ENCODE assay signal across 7 cellular contexts in the genomic region with DNA sequence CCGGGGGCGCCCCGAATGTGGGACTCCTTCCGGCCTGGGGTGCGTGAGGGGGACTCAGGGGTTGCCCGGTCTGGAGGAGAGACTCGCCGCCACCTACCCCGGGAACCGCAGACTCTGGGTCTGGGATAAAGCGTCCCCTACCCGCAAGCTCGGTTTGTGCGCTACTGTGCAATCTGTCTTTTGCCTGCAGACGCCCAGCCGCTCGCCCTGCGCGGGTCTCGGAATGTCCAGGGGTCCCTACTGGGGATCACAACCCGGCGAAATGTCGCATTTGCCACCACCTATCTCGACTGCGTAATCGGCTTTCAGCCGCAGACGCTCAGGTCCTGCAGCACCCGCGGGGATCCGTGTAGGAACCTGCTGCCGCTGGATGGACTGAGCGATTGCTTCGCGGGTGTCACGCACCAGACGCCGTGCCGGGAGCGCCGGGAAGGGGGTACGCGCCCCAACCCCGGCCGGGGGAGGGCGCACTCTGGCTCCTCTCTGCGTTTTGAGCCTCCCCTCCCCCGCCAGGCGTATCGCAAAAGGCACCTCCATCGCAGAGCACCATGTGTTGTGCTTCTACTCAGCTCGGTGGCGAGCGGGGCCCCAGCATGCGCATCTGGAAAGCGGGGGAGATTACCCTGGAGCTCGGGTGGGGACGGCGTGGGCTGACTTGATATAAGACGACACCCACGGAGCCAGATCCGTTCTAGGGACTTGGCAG. TPM values are rescaled to one million over a fixed set of nuclear protein-coding genes. Genes with fewer than 3 reads are reported as not detected.
A peak's percentile ranks its signal among the peaks of the same experiment; 100 is the strongest.
DNase-seq lines count a peak whose midpoint lies in the region; ATAC-seq and TF ChIP-seq lines count a peak whose summit lies in the region.

No MANE protein-coding gene starts in this region.

- CTCF ChIA-PET in naive thymus-derived CD4-positive, alpha-beta T cell (lab: Charles Lee): interaction anchor here (0.6 to 1.4 kb wide), 3 partner anchors 15 to 129 kb away, joined by 3 to 5 read pairs (median 4); no protein-coding TSS in a partner anchor

- peak overlapping the region; percentile 73 to 94 (median 88) for H3K27ac ChIP-seq in esophagus muscularis mucosa (replicated peaks in 1 of 4)
- H3K27ac ChIP-seq in naive thymus-derived CD4-positive, alpha-beta T cell (ENCODE audit: low read depth, low read length): peak overlapping the region; percentile 71

- ATAC-seq in HG03045 (IDR thresholded peaks at IDR 0.05; ENCODE audit: unreplicated experiment): peak; percentile 35
- ATAC-seq in naive thymus-derived CD4-positive, alpha-beta T cell: peak; percentile 75
- peak; percentile 47 to 50 for ATAC-seq in stimulated activated naive B cell treated with anti-CD40 and anti-IgM and Interleukin-4, amounts not matched to agents 10 μg/mL and 1 μg/mL and 100 μg/mL, for 72 hours (replicated peaks)

- peak overlapping the region; percentile 70 to 100 (median 98) for H3K4me3 ChIP-seq in esophagus muscularis mucosa
- peak overlapping the region; percentile 80 for H3K4me3 ChIP-seq in naive thymus-derived CD4-positive, alpha-beta T cell (ENCODE audit: low read length)

- no peaks in the 10 kb centered on the region for H3K9me3 ChIP-seq in esophagus muscularis mucosa
- no peaks in the 10 kb centered on the region for H3K9me3 ChIP-seq in naive thymus-derived CD4-positive, alpha-beta T cell (ENCODE audit: control insufficient read depth in 2 of 3, low read length in 3 of 3)

- no peak for TF ChIP-seq POLR2A in esophagus muscularis mucosa (IDR thresholded peaks at IDR 0.05; ENCODE audit: low read depth)

- no peaks in the 10 kb centered on the region for H3K9me3 Mint-ChIP-seq in naive thymus-derived CD4-positive, alpha-beta T cell
- no peaks in the 10 kb centered on the region for H3K9me3 Mint-ChIP-seq in stimulated activated naive B cell treated with anti-CD40 and anti-IgM and Interleukin-4, amounts not matched to agents 10 μg/mL and 1 μg/mL and 100 μg/mL, for 72 hours

- peak overlapping the region; percentile 84 to 96 (median 94) for H3K4me3 Mint-ChIP-seq in naive thymus-derived CD4-positive, alpha-beta T cell
- H3K4me3 Mint-ChIP-seq in stimulated activated naive B cell treated with anti-CD40 and anti-IgM and Interleukin-4, amounts not matched to agents 10 μg/mL and 1 μg/mL and 100 μg/mL, for 72 hours: peak overlapping the region; percentile 91 to 95

- no peaks in the 10 kb centered on the region for H3K36me3 ChIP-seq in esophagus muscularis mucosa
- H3K36me3 ChIP-seq in naive thymus-derived CD4-positive, alpha-beta T cell (ENCODE audit: control insufficient read depth in 2 of 3, insufficient read depth in 3 of 3, low read length in 3 of 3): no peaks in the 10 kb centered on the region

- H3K27ac Mint-ChIP-seq in naive thymus-derived CD4-positive, alpha-beta T cell: peak overlapping the region; percentile 83 to 95 (median 90)
- peak overlapping the region; percentile 96 for H3K27ac Mint-ChIP-seq in stimulated activated naive B cell treated with anti-CD40 and anti-IgM and Interleukin-4, amounts not matched to agents 10 μg/mL and 1 μg/mL and 100 μg/mL, for 72 hours

- intact Hi-C loops in esophagus muscularis mucosa (cut with DNase I): loop anchor here (2.0 to 10.0 kb wide), 2 partner anchors 32 to 208 kb away; partner anchors contain the start of genes IDH3B, PCED1A and VPS16
- intact Hi-C loops in naive thymus-derived CD4-positive, alpha-beta T cell (cut with micrococcal nuclease): loop anchor here (1.0 to 10.0 kb wide), 14 partner anchors 32 to 536 kb away; partner anchors contain the start of genes NOP56 (in 2 of the 2), PCED1A (in 2 of the 2), VPS16 (in 2 of the 2) and FASTKD5 (in 1 of the 2)

- H3K27me3 Mint-ChIP-seq in naive thymus-derived CD4-positive, alpha-beta T cell: no peaks in the 10 kb centered on the region
- H3K27me3 Mint-ChIP-seq in stimulated activated naive B cell treated with anti-CD40 and anti-IgM and Interleukin-4, amounts not matched to agents 10 μg/mL and 1 μg/mL and 100 μg/mL, for 72 hours: peaks cover 0 to 5% of the 10 kb centered on the region in 2 donors

- no peak for TF ChIP-seq EP300 in esophagus muscularis mucosa (IDR thresholded peaks at IDR 0.05)

- peaks cover 30 to 56% (median 54%) of the 10 kb centered on the region in 4 donors for H3K4me1 ChIP-seq in esophagus muscularis mucosa
- peaks cover 25 to 30% of the 10 kb centered on the region in 2 donors for H3K4me1 ChIP-seq in naive thymus-derived CD4-positive, alpha-beta T cell (ENCODE audit: control insufficient read depth in 2 of 2, insufficient read depth in 2 of 2, low read length in 2 of 2)

- H3K27me3 ChIP-seq in esophagus muscularis mucosa: peaks cover 0 to 7% (median 0%) of the 10 kb centered on the region in 4 donors
- H3K27me3 ChIP-seq in naive thymus-derived CD4-positive, alpha-beta T cell (ENCODE audit: control insufficient read depth in 2 of 2, insufficient read depth in 2 of 2, low read length in 2 of 2): no peaks in the 10 kb centered on the region

- peaks cover 0 to 15% (median 0%) of the 10 kb centered on the region in 5 donors for H3K36me3 Mint-ChIP-seq in naive thymus-derived CD4-positive, alpha-beta T cell
- H3K36me3 Mint-ChIP-seq in stimulated activated naive B cell treated with anti-CD40 and anti-IgM and Interleukin-4, amounts not matched to agents 10 μg/mL and 1 μg/mL and 100 μg/mL, for 72 hours: peaks cover 7 to 17% of the 10 kb centered on the region in 2 donors

- H3K4me1 Mint-ChIP-seq in naive thymus-derived CD4-positive, alpha-beta T cell: peaks cover 33 to 52% (median 48%) of the 10 kb centered on the region in 7 donors
- peaks cover 46 to 66% of the 10 kb centered on the region in 2 donors for H3K4me1 Mint-ChIP-seq in stimulated activated naive B cell treated with anti-CD40 and anti-IgM and Interleukin-4, amounts not matched to agents 10 μg/mL and 1 μg/mL and 100 μg/mL, for 72 hours

- POLR2A ChIA-PET in naive thymus-derived CD4-positive, alpha-beta T cell (lab: Charles Lee): interaction anchor here (0.6 to 1.5 kb wide), 8 partner anchors 10 to 220 kb away, joined by 3 to 15 read pairs (median 4); partner anchors contain the start of genes CPXM1, IDH3B, NOP56 and PCED1A

- DNase-seq in GM13977 (ENCODE audit: low spot score) (peak; percentile 71), NOMO-1 (lab: John Stamatoyannopoulos, UW; ENCODE audit: unreplicated experiment in 2 of 2) (peak; percentile 46 to 74), esophagus muscularis mucosa (ENCODE audit: extremely low spot score) (no peak)
- peak; percentile 82 for DNase-seq in activated T-cell treated with anti-CD3 and anti-CD28 coated beads, Interleukin-2, amount 50 U/mL, for 1 hour
- DNase-seq in naive thymus-derived CD4-positive, alpha-beta T cell: peak; percentile 64 to 83 (median 79)
- DNase-seq in stimulated activated naive B cell treated with anti-CD40 and anti-IgM and Interleukin-4, amounts not matched to agents 10 μg/mL and 1 μg/mL and 100 μg/mL, for 72 hours: peak; percentile 61

- WGBS in esophagus muscularis mucosa: 0% methylated on average over 15 of the region's 62 CpGs

- TF ChIP-seq CTCF in GM13977 (IDR thresholded peaks at IDR 0.05; ENCODE audit: extremely low read depth, insufficient read depth, missing control alignments) (peak; percentile 68), esophagus muscularis mucosa (IDR thresholded peaks at IDR 0.05) (peak in 2 of 3 experiments; percentile 19 to 38)

- in situ Hi-C loops in GM13977 (cut with MboI; ENCODE audit: low pct_unique_long_range_greater_than_20kb, low sequenced_read_pairs, unreplicated experiment): loop anchor here (10.0 kb wide), 1 partner anchor 102 kb away; no protein-coding TSS in a partner anchor

RNA-seq across cellular contexts. Expression of gene PTPRA, which starts 0.8 kb away (rescaled TPM):
- total RNA-seq in esophagus muscularis mucosa: 10 to 100 TPM; 49.2 to 80.8 (median 60.4) TPM
- 10 to 100 TPM; 68.0 to 86.6 (median 81.2) TPM for total RNA-seq in naive thymus-derived CD4-positive, alpha-beta T cell
- polyA plus RNA-seq in naive thymus-derived CD4-positive, alpha-beta T cell: 10 to 100 TPM; 27.5 to 41.7 TPM

RNA-seq across cellular contexts. Expression of gene VPS16, which starts 31.9 kb away (rescaled TPM):
- total RNA-seq in esophagus muscularis mucosa: 10 to 100 TPM; 22.0 to 37.5 (median 30.2) TPM
- 10 to 100 TPM; 45.5 to 62.4 (median 56.1) TPM for total RNA-seq in naive thymus-derived CD4-positive, alpha-beta T cell
- 10 to 100 TPM; 25.0 to 43.3 TPM for polyA plus RNA-seq in naive thymus-derived CD4-positive, alpha-beta T cell

RNA-seq across cellular contexts. Expression of gene PCED1A, which starts 32.0 kb away (rescaled TPM):
- total RNA-seq in esophagus muscularis mucosa: 10 to 100 TPM; 15.1 to 24.1 (median 22.5) TPM
- 100 to 1,000 TPM in 1 of 5 experiments, 10 to 100 TPM in 4; 27.8 to 105 (median 72.5) TPM for total RNA-seq in naive thymus-derived CD4-positive, alpha-beta T cell
- 10 to 100 TPM; 23.6 to 27.3 TPM for polyA plus RNA-seq in naive thymus-derived CD4-positive, alpha-beta T cell

RNA-seq across cellular contexts. Expression of gene TMEM239, which starts 56.3 kb away (rescaled TPM):
- not detected for total RNA-seq in esophagus muscularis mucosa
- total RNA-seq in naive thymus-derived CD4-positive, alpha-beta T cell: not detected
- not detected for polyA plus RNA-seq in naive thymus-derived CD4-positive, alpha-beta T cell

RNA-seq across cellular contexts. Expression of gene C20orf141, which starts 57.7 kb away (rescaled TPM):
- total RNA-seq in esophagus muscularis mucosa: not detected
- total RNA-seq in naive thymus-derived CD4-positive, alpha-beta T cell: not detected
- not detected for polyA plus RNA-seq in naive thymus-derived CD4-positive, alpha-beta T cell
